ENCODE assay signal across 1 cellular context in the genomic region with DNA sequence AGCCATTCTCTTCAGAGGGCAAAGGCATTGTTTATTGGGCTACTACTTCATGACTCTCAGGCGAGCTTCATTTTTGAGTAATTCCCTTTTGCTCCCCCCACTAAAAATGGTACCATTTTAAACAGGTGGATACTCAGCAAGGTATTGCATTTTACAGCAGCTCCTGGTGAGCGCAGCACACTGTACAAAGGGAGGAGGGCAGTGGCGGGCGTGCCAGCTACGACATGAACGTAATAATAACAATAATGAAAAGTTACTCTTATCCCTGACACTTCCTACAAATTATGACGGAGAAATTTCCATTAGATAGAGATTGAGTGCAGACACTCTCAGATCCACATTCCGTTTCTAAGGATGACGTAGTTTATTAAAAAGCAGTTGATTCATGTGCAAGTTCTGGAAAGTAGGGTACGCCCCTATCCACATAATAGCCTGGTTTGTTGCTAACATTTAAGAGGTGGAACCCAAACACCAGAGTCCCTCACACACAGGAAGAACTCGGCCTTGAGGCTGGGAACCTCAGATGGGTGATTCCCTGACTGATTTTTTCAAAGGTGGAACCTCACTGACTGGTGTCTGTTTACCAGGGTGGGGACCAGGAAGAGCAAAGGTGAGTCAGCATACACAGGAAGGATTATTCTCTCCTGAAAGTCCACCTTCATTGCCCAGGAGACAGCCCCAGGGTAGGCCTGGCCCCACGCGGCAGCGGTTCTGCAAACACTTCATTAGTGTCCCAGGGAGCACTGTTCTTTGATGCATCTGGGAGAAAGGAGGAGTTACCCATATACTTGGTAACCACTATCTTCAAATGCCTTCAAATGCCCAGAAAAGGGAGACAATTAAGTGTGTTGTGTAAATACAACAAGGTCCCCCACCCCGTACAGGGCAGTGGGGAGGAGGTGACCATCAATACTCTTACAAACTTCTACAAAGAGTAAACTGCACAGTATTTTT.
A peak's percentile ranks its signal among the peaks of the same experiment; 100 is the strongest.
TF ChIP-seq lines count a peak whose summit lies in the region.

No MANE protein-coding gene starts in this region.

TF ChIP-seq in HepG2, 621 proteins besides CTCF, POLR2A, EP300 and RAD21 (continued from another document and continues in another):
- TF ChIP-seq, protein P1, sequence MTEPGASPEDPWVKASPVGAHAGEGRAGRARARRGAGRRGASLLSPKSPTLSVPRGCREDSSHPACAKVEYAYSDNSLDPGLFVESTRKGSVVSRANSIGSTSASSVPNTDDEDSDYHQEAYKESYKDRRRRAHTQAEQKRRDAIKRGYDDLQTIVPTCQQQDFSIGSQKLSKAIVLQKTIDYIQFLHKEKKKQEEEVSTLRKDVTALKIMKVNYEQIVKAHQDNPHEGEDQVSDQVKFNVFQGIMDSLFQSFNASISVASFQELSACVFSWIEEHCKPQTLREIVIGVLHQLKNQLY (CRISPR knock-in tag; IDR thresholded peaks at IDR 0.05): peak; percentile 43
- no peak for TF ChIP-seq ZNF737 (CRISPR knock-in tag; IDR thresholded peaks at IDR 0.05; ENCODE audit: borderline replicate concordance)
- TF ChIP-seq STAG1 (CRISPR knock-in tag; IDR thresholded peaks at IDR 0.05): peak; percentile 22; the same call in 1 of the 2 replicates
- peak; percentile 60; the same call in 1 of the 2 replicates for TF ChIP-seq CCDC6 (CRISPR knock-in tag; IDR thresholded peaks at IDR 0.05)
- peak; percentile 77; the same call in 1 of the 2 replicates for TF ChIP-seq MIER3 (CRISPR knock-in tag; IDR thresholded peaks at IDR 0.05; ENCODE audit: borderline replicate concordance)
- peak; percentile 52 for TF ChIP-seq ZNF3 (CRISPR knock-in tag; IDR thresholded peaks at IDR 0.05)
- TF ChIP-seq MEIS1 (CRISPR knock-in tag; IDR thresholded peaks at IDR 0.05; ENCODE audit: borderline replicate concordance): no peak
- TF ChIP-seq, protein P2, sequence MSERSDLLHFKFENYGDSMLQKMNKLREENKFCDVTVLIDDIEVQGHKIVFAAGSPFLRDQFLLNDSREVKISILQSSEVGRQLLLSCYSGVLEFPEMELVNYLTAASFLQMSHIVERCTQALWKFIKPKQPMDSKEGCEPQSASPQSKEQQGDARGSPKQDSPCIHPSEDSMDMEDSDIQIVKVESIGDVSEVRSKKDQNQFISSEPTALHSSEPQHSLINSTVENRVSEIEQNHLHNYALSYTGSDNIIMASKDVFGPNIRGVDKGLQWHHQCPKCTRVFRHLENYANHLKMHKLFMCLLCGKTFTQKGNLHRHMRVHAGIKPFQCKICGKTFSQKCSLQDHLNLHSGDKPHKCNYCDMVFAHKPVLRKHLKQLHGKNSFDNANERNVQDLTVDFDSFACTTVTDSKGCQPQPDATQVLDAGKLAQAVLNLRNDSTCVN (CRISPR knock-in tag; IDR thresholded peaks at IDR 0.05; ENCODE audit: borderline replicate concordance): peak; percentile 90
- no peak for TF ChIP-seq ZNF256 (CRISPR knock-in tag; conservative IDR thresholded peaks at IDR 0.05)
- 0 out of 2 replicates have a peak, but pooled peaks have one; percentile 51 for TF ChIP-seq SNAPC2 (CRISPR knock-in tag; IDR thresholded peaks at IDR 0.05)
- peak; percentile 97; the same call in 1 of the 2 replicates for TF ChIP-seq GATAD2A (CRISPR knock-in tag; IDR thresholded peaks at IDR 0.05)
- no peak for TF ChIP-seq ZNF136 (CRISPR knock-in tag; IDR thresholded peaks at IDR 0.05; ENCODE audit: low read depth)
- TF ChIP-seq SPEN (CRISPR knock-in tag; IDR thresholded peaks at IDR 0.05; ENCODE audit: low read depth): peak; percentile 15; the same call in 1 of the 2 replicates
- TF ChIP-seq ZNF629 (CRISPR knock-in tag; conservative IDR thresholded peaks at IDR 0.05): 0 out of 2 replicates have a peak, but pooled peaks have one; percentile 4
- no peak for TF ChIP-seq ZNF432 (CRISPR knock-in tag; IDR thresholded peaks at IDR 0.05; ENCODE audit: borderline replicate concordance)
- no peak for TF ChIP-seq ZNF883 (CRISPR knock-in tag; IDR thresholded peaks at IDR 0.05; ENCODE audit: not compliant biosample characterization)
- TF ChIP-seq, protein P3, sequence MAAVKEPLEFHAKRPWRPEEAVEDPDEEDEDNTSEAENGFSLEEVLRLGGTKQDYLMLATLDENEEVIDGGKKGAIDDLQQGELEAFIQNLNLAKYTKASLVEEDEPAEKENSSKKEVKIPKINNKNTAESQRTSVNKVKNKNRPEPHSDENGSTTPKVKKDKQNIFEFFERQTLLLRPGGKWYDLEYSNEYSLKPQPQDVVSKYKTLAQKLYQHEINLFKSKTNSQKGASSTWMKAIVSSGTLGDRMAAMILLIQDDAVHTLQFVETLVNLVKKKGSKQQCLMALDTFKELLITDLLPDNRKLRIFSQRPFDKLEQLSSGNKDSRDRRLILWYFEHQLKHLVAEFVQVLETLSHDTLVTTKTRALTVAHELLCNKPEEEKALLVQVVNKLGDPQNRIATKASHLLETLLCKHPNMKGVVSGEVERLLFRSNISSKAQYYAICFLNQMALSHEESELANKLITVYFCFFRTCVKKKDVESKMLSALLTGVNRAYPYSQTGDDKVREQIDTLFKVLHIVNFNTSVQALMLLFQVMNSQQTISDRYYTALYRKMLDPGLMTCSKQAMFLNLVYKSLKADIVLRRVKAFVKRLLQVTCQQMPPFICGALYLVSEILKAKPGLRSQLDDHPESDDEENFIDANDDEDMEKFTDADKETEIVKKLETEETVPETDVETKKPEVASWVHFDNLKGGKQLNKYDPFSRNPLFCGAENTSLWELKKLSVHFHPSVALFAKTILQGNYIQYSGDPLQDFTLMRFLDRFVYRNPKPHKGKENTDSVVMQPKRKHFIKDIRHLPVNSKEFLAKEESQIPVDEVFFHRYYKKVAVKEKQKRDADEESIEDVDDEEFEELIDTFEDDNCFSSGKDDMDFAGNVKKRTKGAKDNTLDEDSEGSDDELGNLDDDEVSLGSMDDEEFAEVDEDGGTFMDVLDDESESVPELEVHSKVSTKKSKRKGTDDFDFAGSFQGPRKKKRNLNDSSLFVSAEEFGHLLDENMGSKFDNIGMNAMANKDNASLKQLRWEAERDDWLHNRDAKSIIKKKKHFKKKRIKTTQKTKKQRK (IDR thresholded peaks at IDR 0.05; ENCODE audit: low read length): no peak
- peak; percentile 66; the same call in 1 of the 2 replicates for TF ChIP-seq ZNF761 (CRISPR knock-in tag; conservative IDR thresholded peaks at IDR 0.05)
- peak; percentile 41; the same call in 1 of the 2 replicates for TF ChIP-seq ZBTB34 (CRISPR knock-in tag; IDR thresholded peaks at IDR 0.05)
- no peak for TF ChIP-seq HDAC6 (IDR thresholded peaks at IDR 0.05; ENCODE audit: low read depth, low read length)
- no peak for TF ChIP-seq SP1 (IDR thresholded peaks at IDR 0.05)
- TF ChIP-seq SP1 (CRISPR knock-in tag; IDR thresholded peaks at IDR 0.05): no peak
- TF ChIP-seq, protein P4, sequence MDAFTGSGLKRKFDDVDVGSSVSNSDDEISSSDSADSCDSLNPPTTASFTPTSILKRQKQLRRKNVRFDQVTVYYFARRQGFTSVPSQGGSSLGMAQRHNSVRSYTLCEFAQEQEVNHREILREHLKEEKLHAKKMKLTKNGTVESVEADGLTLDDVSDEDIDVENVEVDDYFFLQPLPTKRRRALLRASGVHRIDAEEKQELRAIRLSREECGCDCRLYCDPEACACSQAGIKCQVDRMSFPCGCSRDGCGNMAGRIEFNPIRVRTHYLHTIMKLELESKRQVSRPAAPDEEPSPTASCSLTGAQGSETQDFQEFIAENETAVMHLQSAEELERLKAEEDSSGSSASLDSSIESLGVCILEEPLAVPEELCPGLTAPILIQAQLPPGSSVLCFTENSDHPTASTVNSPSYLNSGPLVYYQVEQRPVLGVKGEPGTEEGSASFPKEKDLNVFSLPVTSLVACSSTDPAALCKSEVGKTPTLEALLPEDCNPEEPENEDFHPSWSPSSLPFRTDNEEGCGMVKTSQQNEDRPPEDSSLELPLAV (CRISPR knock-in tag; conservative IDR thresholded peaks at IDR 0.05; ENCODE audit: low read depth): no peak
- TF ChIP-seq, protein P5, sequence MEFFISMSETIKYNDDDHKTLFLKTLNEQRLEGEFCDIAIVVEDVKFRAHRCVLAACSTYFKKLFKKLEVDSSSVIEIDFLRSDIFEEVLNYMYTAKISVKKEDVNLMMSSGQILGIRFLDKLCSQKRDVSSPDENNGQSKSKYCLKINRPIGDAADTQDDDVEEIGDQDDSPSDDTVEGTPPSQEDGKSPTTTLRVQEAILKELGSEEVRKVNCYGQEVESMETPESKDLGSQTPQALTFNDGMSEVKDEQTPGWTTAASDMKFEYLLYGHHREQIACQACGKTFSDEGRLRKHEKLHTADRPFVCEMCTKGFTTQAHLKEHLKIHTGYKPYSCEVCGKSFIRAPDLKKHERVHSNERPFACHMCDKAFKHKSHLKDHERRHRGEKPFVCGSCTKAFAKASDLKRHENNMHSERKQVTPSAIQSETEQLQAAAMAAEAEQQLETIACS (CRISPR knock-in tag; IDR thresholded peaks at IDR 0.05): no peak
- TF ChIP-seq HOXA3 (CRISPR knock-in tag; IDR thresholded peaks at IDR 0.05): peak; percentile 89; the same call in 1 of the 2 replicates
- TF ChIP-seq CC2D1A (CRISPR knock-in tag; IDR thresholded peaks at IDR 0.05): no peak
- TF ChIP-seq ZNF570 (CRISPR knock-in tag; IDR thresholded peaks at IDR 0.05; ENCODE audit: borderline replicate concordance): no peak
- TF ChIP-seq TOPORS (CRISPR knock-in tag; IDR thresholded peaks at IDR 0.05): no peak
- no peak for TF ChIP-seq TIGD3 (CRISPR knock-in tag; IDR thresholded peaks at IDR 0.05; ENCODE audit: borderline replicate concordance)
- no peak for TF ChIP-seq HNRNPUL1 (IDR thresholded peaks at IDR 0.05; ENCODE audit: low read depth, low read length)
- TF ChIP-seq MAZ (IDR thresholded peaks at IDR 0.05; ENCODE audit: borderline replicate concordance, low read depth, low read length): no peak
- no peak; the same call in 1 of the 2 replicates for TF ChIP-seq MAZ (CRISPR knock-in tag; IDR thresholded peaks at IDR 0.05; ENCODE audit: low read depth)
- TF ChIP-seq MTA3 (CRISPR knock-in tag; IDR thresholded peaks at IDR 0.05): no peak
- peak; percentile 37; the same call in 1 of the 2 replicates for TF ChIP-seq ESRRA (CRISPR knock-in tag; IDR thresholded peaks at IDR 0.05; ENCODE audit: low read depth)
- TF ChIP-seq SMARCC2 (IDR thresholded peaks at IDR 0.05): no peak
- no peak for TF ChIP-seq BHLHE40 (IDR thresholded peaks at IDR 0.05; ENCODE audit: low read length)
- TF ChIP-seq MYC (CRISPR knock-in tag; IDR thresholded peaks at IDR 0.05; ENCODE audit: borderline replicate concordance): peak; percentile 78; the same call in 1 of the 2 replicates
- no peak for TF ChIP-seq ZNF329 (CRISPR knock-in tag; IDR thresholded peaks at IDR 0.05; ENCODE audit: low read depth)
- no peak for TF ChIP-seq RBM39 (IDR thresholded peaks at IDR 0.05; ENCODE audit: low read depth, low read length, poor library complexity, severe bottlenecking)
- peak; percentile 83 for TF ChIP-seq NFIC (IDR thresholded peaks at IDR 0.05; ENCODE audit: low read length)
- TF ChIP-seq NONO (IDR thresholded peaks at IDR 0.05): no peak
- peak; percentile 58; the same call in 1 of the 2 replicates for TF ChIP-seq NONO (CRISPR knock-in tag; conservative IDR thresholded peaks at IDR 0.05)
- no peak for TF ChIP-seq HES4 (CRISPR knock-in tag; IDR thresholded peaks at IDR 0.05; ENCODE audit: borderline replicate concordance)
- TF ChIP-seq ZNF775 (CRISPR knock-in tag; IDR thresholded peaks at IDR 0.05; ENCODE audit: borderline replicate concordance): no peak
- TF ChIP-seq ZZZ3 (CRISPR knock-in tag; IDR thresholded peaks at IDR 0.05; ENCODE audit: borderline replicate concordance): no peak
- TF ChIP-seq ARID2 (CRISPR knock-in tag; IDR thresholded peaks at IDR 0.05; ENCODE audit: borderline replicate concordance): no peak
- peak; percentile 88 for TF ChIP-seq CBFB (CRISPR knock-in tag; IDR thresholded peaks at IDR 0.05)
- no peak; the same call in 1 of the 2 replicates for TF ChIP-seq ZFP90 (CRISPR knock-in tag; IDR thresholded peaks at IDR 0.05; ENCODE audit: borderline replicate concordance)
- peak; percentile 83; the same call in 1 of the 2 replicates for TF ChIP-seq ZNF746 (CRISPR knock-in tag; IDR thresholded peaks at IDR 0.05)
- TF ChIP-seq UBTF (CRISPR knock-in tag; IDR thresholded peaks at IDR 0.05): no peak; the same call in 1 of the 2 replicates
- no peak for TF ChIP-seq CBX1 (IDR thresholded peaks at IDR 0.05; ENCODE audit: low read depth)
- TF ChIP-seq RBAK (CRISPR knock-in tag; IDR thresholded peaks at IDR 0.05): peak; percentile 68; the same call in 1 of the 2 replicates
- TF ChIP-seq ZNF292 (CRISPR knock-in tag; IDR thresholded peaks at IDR 0.05; ENCODE audit: borderline replicate concordance, low read depth): peak; percentile 89; the same call in 1 of the 2 replicates
- TF ChIP-seq SOX13 (IDR thresholded peaks at IDR 0.05): peak; percentile 86
- TF ChIP-seq SOX13 (CRISPR knock-in tag; conservative IDR thresholded peaks at IDR 0.05 in 1 of 2, IDR thresholded peaks at IDR 0.05 in 1 of 2): peak in 1 of 2 experiments; percentile 92; a peak in 2 of 4 replicates
